ENCODE assay signal across 11 cellular contexts in the genomic region with DNA sequence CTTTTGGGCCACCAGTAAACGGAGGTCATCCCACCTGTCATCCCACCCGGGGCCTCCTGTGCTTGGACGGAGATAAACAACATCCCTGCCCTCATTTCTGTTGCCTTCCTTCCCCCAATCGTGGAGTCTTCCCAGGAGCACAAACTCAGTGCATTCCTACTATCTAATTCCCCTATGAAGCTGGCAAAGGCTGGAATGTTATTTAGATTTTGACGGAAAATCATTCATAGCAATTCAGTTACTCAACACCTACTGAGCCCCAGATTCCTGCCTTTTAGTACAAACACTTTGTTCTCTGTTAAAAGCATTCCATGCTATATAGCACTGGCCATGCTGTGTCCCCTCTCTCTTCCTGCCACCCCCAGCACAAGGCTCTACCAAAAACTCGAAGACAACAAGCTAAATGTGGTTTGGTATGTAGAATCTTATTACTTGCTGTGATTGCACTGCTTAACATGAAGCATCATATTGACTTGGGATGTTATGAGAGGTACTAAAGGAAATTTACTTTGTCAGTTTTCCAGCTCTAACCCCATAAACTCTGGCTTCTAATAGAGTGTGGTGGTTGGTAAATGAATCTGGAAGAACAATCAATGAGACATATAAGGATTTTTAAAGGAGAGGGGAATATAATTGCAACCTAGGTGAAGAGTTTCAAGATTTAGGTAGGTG. TPM values are rescaled to one million over a fixed set of nuclear protein-coding genes. Genes with fewer than 3 reads are reported as not detected.
DNase-seq lines count a peak whose midpoint lies in the region; ATAC-seq, FAIRE-seq and TF ChIP-seq lines count a peak whose summit lies in the region.
"Had no signal": no experiment of that assay in that cellular context is flagged by ENCODE, and none has a peak within 500 bp of the region (broad histone marks: within the 10 kb centered on the region; RNA-seq: fewer than 3 reads in every experiment).

No MANE protein-coding gene starts in this region.

- no peak for TF ChIP-seq EP300 in stomach (IDR thresholded peaks at IDR 0.05)

- H3K4me1 Mint-ChIP-seq in memory B cell = peaks cover 8% of the 10 kb centered on the region

- peak overlapping the region; percentile 22 for H3K4me3 Mint-ChIP-seq in memory B cell

- FAIRE-seq in HTR-8/SVneo (lab: Jason Lieb, UNC) (no peak), GM12891 (lab: Jason Lieb, UNC) (no peak)

- TF ChIP-seq CTCF in stomach (IDR thresholded peaks at IDR 0.05) (no peak), tibial artery (IDR thresholded peaks at IDR 0.05) (no peak)

- no peaks in the 10 kb centered on the region for H3K9me3 Mint-ChIP-seq in memory B cell

- no peak overlapping the region for H3K27ac Mint-ChIP-seq in memory B cell

- DNase-seq in astrocyte of the hippocampus (ENCODE audit: low read depth, low spot score) (peak; percentile 70), memory B cell (ENCODE audit: low spot score in 2 of 2) (no peak), stomach (no peak), tibial artery (no peak), HTR-8/SVneo (ENCODE audit: insufficient read length, low spot score) (no peak), HT-29 (ENCODE audit: low spot score) (no peak), GM12891 (ENCODE audit: insufficient read length, low spot score) (no peak)
- DNase-seq: DMS153; OCI-M1; stimulated activated naive CD8-positive, alpha-beta T cell treated with anti-CD3 and anti-CD28 coated beads, Interleukin-15, Interleukin-2, amounts not matched to agents 100 U/mL and 50 U/mL, for 24 hours had no signal

- intact Hi-C loops in stomach (cut with DNase I; ENCODE audit: low total_unique reads) (no loop called here), tibial artery (cut with DNase I; ENCODE audit: low total_unique reads) (loop anchor here (5.0 kb wide), 1 partner anchor 33 kb away; a partner anchor contains a TSS)

- H3K9me3 ChIP-seq in HUES64 (ENCODE audit: insufficient read depth, low read depth, low read length) = no peaks in the 10 kb centered on the region
- H3K9me3 ChIP-seq in stomach = no peaks in the 10 kb centered on the region
- no peaks in the 10 kb centered on the region for H3K9me3 ChIP-seq in tibial artery

- H3K27me3 ChIP-seq in HUES64 (ENCODE audit: insufficient read depth, low read length) (no peaks in the 10 kb centered on the region), stomach (no peaks in the 10 kb centered on the region), tibial artery (no peaks in the 10 kb centered on the region)

- no peaks in the 10 kb centered on the region for H3K36me3 Mint-ChIP-seq in memory B cell

- TF ChIP-seq POLR2A in stomach (IDR thresholded peaks at IDR 0.05) (no peak), GM12891 (IDR thresholded peaks at IDR 0.05; ENCODE audit: low read depth, low read length) (no peak)

- H3K27me3 Mint-ChIP-seq in memory B cell = peaks cover under 1% of the 10 kb centered on the region

- ATAC-seq in memory B cell (ENCODE audit: low read depth) = no peak
- ATAC-seq: stimulated activated naive CD8-positive, alpha-beta T cell treated with anti-CD3 and anti-CD28 coated beads, Interleukin-15, Interleukin-2, amounts not matched to agents 100 U/mL and 50 U/mL, for 24 hours had no signal

- H3K36me3 ChIP-seq in HUES64 (ENCODE audit: insufficient read depth, low read length) (no peaks in the 10 kb centered on the region), stomach (no peaks in the 10 kb centered on the region), tibial artery (no peaks in the 10 kb centered on the region)

- 60% methylated on average over 6 of the region's 6 CpGs for WGBS in HUES64
- WGBS in stomach, 5 donors = 62 to 79% (median 74%) methylated on average over 6 of the region's 6 CpGs

- H3K4me3 ChIP-seq in HUES64 (ENCODE audit: low read length) = no peak overlapping the region
- H3K4me3 ChIP-seq in stomach = no peak overlapping the region
- no peak overlapping the region for H3K4me3 ChIP-seq in tibial artery

- peaks cover 22% of the 10 kb centered on the region for H3K4me1 ChIP-seq in HUES64 (ENCODE audit: insufficient read depth, low read length)
- peaks cover 11 to 35% (median 24%) of the 10 kb centered on the region in 4 donors for H3K4me1 ChIP-seq in stomach
- peaks cover 0 to 20% (median 9%) of the 10 kb centered on the region in 4 donors for H3K4me1 ChIP-seq in tibial artery

- H3K27ac ChIP-seq in HUES64 (ENCODE audit: low read depth, low read length) (peak overlapping the region; percentile 32; the same call in 1 of the 2 replicates), stomach (peak overlapping the region in 4 of 5 donors; percentile 35 to 98 (median 95)), tibial artery (peak overlapping the region in 1 of 2 donors; percentile 85)

- no peak overlapping the region for H3K9ac ChIP-seq in HUES64 (ENCODE audit: low read depth, low read length)

TF ChIP-seq in GM12891, 5 proteins besides CTCF, POLR2A, EP300 and RAD21:
- TF ChIP-seq PAX5 (IDR thresholded peaks at IDR 0.05; ENCODE audit: insufficient read depth, low read length, severe bottlenecking) (no peak), TAF1 (IDR thresholded peaks at IDR 0.05; ENCODE audit: low read depth, low read length) (no peak)

RNA-seq across cellular contexts. Expression of a gene that starts 32.3 kb away (rescaled TPM):
- polyA plus RNA-seq in HUES64 (2013, experiment 1 of 2) = 73.2 TPM
- 71.5 TPM for polyA plus RNA-seq in HUES64 (2013, experiment 2 of 2)
- total RNA-seq in stomach = 100 to 1,000 TPM in 3 of 5 donors, 10 to 100 TPM in 2; 75.2 to 263 (median 138) TPM
- polyA plus RNA-seq in stomach = 10 to 100 TPM; 61.0 to 79.9 (median 64.5) TPM
- 88.6 and 89.2 TPM in 2 replicates for total RNA-seq in HT-29 (2014; rRNA removed; shearing (Covaris generic))
- polyA plus RNA-seq in GM12891 (2012; ENCODE audit: low read depth, missing spikeins) = 5.9 TPM

RNA-seq across cellular contexts. Expression of a gene that starts 40.9 kb away (rescaled TPM):
- polyA plus RNA-seq in HUES64 (2013, experiment 1 of 2) = 10.8 TPM
- 10.6 TPM for polyA plus RNA-seq in HUES64 (2013, experiment 2 of 2)
- 10 to 100 TPM; 15.2 to 82.0 (median 53.8) TPM for total RNA-seq in stomach
- 10 to 100 TPM; 17.3 to 20.6 (median 19.6) TPM for polyA plus RNA-seq in stomach
- total RNA-seq in HT-29 (2014; rRNA removed; shearing (Covaris generic)) = 19.0 and 21.5 TPM in 2 replicates
- 17.7 TPM for polyA plus RNA-seq in GM12891 (2012; ENCODE audit: low read depth, missing spikeins)
